In genomic region chr1:194908643-194909042, GRCh38 we compare ENCODE assay signal across 27 cellular contexts.
"Had no signal": no experiment of that assay in that cellular context is flagged by ENCODE, and none has a peak within 500 bp of the region (broad histone marks: within the 10 kb centered on the region; RNA-seq: fewer than 3 reads in every experiment).

No MANE protein-coding gene starts in this region.

- H3K9me3 Mint-ChIP-seq: activated B cell treated with CpG ODN at 0.5 μM for 24 hours; activated CD8-positive, alpha-beta T cell treated with anti-CD3 and anti-CD28 coated beads for 36 hours; endodermal cell; mesothelial cell of epicardium; stimulated activated naive B cell treated with anti-CD40 and anti-IgM and Interleukin-4, amounts not matched to agents 10 μg/mL and 1 μg/mL and 100 μg/mL, for 72 hours; T-helper 2 cell treated with Interferon-gamma antibody and Interleukin-4, amounts not matched to agents 5 μg/mL and 100 μg/mL, for 36 hours had no signal

- H3K27me3 ChIP-seq: adrenal gland, ascending aorta, esophagus squamous epithelium, gastrocnemius medialis, right atrium auricular region, tibial nerve had no signal

- H3K27ac Mint-ChIP-seq: activated B cell treated with CpG ODN at 0.5 μM for 24 hours; activated CD8-positive, alpha-beta T cell treated with anti-CD3 and anti-CD28 coated beads for 36 hours; activated naive CD8-positive, alpha-beta T cell; endodermal cell; immature natural killer cell; mesothelial cell of epicardium; naive thymus-derived CD4-positive, alpha-beta T cell; stimulated activated naive B cell treated with anti-CD40 and anti-IgM and Interleukin-4, amounts not matched to agents 10 μg/mL and 1 μg/mL and 100 μg/mL, for 72 hours; T-helper 2 cell treated with Interferon-gamma antibody and Interleukin-4, amounts not matched to agents 5 μg/mL and 100 μg/mL, for 36 hours had no signal

- H2AFZ ChIP-seq: parathyroid adenoma had no signal

- ATAC-seq: activated CD8-positive, alpha-beta T cell treated with anti-CD3 and anti-CD28 coated beads for 36 hours; gastrocnemius medialis; naive thymus-derived CD4-positive, alpha-beta T cell; stimulated activated naive B cell treated with anti-CD40 and anti-IgM and Interleukin-4, amounts not matched to agents 10 μg/mL and 1 μg/mL and 100 μg/mL, for 72 hours had no signal

- H3K27ac ChIP-seq: adrenal gland, ascending aorta, esophagus squamous epithelium, gastrocnemius medialis, parathyroid adenoma, right atrium auricular region, tibial nerve had no signal

- DNase-seq: activated B cell treated with CpG ODN at 0.5 μM for 24 hours; activated CD4-positive, alpha-beta T cell treated with anti-CD3 and anti-CD28 coated beads, Interleukin-2, amount 50 U/mL, for 1 hour; activated CD8-positive, alpha-beta T cell treated with anti-CD3 and anti-CD28 coated beads for 36 hours; activated naive CD4-positive, alpha-beta T cell; activated T-cell treated with anti-CD3 and anti-CD28 coated beads, Interleukin-2, amount 50 U/mL, for 48 hours; adrenal gland; caudate nucleus; cortex of kidney; endodermal cell; esophagus squamous epithelium; gastrocnemius medialis; glutamatergic neuron; hippocampal formation; immature natural killer cell; naive thymus-derived CD4-positive, alpha-beta T cell; nucleus accumbens; stimulated activated CD4-positive, alpha-beta T cell treated with anti-CD3 and anti-CD28 coated beads, Interleukin-15, amount 100 ng/mL, for 24 hours; stimulated activated CD4-positive, alpha-beta T cell treated with anti-CD3 and anti-CD28 coated beads, Interleukin-2, amount 100 ng/mL, for 24 hours; stimulated activated naive B cell treated with anti-CD40 and anti-IgM and Interleukin-4, amounts not matched to agents 10 μg/mL and 1 μg/mL and 100 μg/mL, for 72 hours; T-helper 1 cell had no signal

- H3K9ac ChIP-seq: parathyroid adenoma had no signal

- H3K27me3 Mint-ChIP-seq: activated B cell treated with CpG ODN at 0.5 μM for 24 hours; activated CD8-positive, alpha-beta T cell treated with anti-CD3 and anti-CD28 coated beads for 36 hours; activated naive CD8-positive, alpha-beta T cell; naive thymus-derived CD4-positive, alpha-beta T cell; stimulated activated naive B cell treated with anti-CD40 and anti-IgM and Interleukin-4, amounts not matched to agents 10 μg/mL and 1 μg/mL and 100 μg/mL, for 72 hours had no signal

- H3K79me2 ChIP-seq: parathyroid adenoma had no signal

- H3K4me1 ChIP-seq: adrenal gland, ascending aorta, esophagus squamous epithelium, gastrocnemius medialis, parathyroid adenoma, right atrium auricular region, tibial nerve had no signal

- H3K9me3 ChIP-seq: adrenal gland, ascending aorta, esophagus squamous epithelium, gastrocnemius medialis, right atrium auricular region, tibial nerve had no signal

- H3K36me3 Mint-ChIP-seq: activated naive CD8-positive, alpha-beta T cell; immature natural killer cell; mesothelial cell of epicardium; naive thymus-derived CD4-positive, alpha-beta T cell; stimulated activated naive B cell treated with anti-CD40 and anti-IgM and Interleukin-4, amounts not matched to agents 10 μg/mL and 1 μg/mL and 100 μg/mL, for 72 hours had no signal

- H3K4me1 Mint-ChIP-seq: activated B cell treated with CpG ODN at 0.5 μM for 24 hours; endodermal cell; immature natural killer cell; mesothelial cell of epicardium; naive thymus-derived CD4-positive, alpha-beta T cell; stimulated activated naive B cell treated with anti-CD40 and anti-IgM and Interleukin-4, amounts not matched to agents 10 μg/mL and 1 μg/mL and 100 μg/mL, for 72 hours had no signal

- H3K36me3 ChIP-seq: adrenal gland, ascending aorta, esophagus squamous epithelium, gastrocnemius medialis, right atrium auricular region, tibial nerve had no signal

- H3K4me3 ChIP-seq: adrenal gland, ascending aorta, esophagus squamous epithelium, gastrocnemius medialis, right atrium auricular region, tibial nerve had no signal

- H3K4me3 Mint-ChIP-seq: activated B cell treated with CpG ODN at 0.5 μM for 24 hours; activated CD8-positive, alpha-beta T cell treated with anti-CD3 and anti-CD28 coated beads for 36 hours; activated naive CD8-positive, alpha-beta T cell; endodermal cell; immature natural killer cell; mesothelial cell of epicardium; naive thymus-derived CD4-positive, alpha-beta T cell; stimulated activated naive B cell treated with anti-CD40 and anti-IgM and Interleukin-4, amounts not matched to agents 10 μg/mL and 1 μg/mL and 100 μg/mL, for 72 hours; T-helper 2 cell treated with Interferon-gamma antibody and Interleukin-4, amounts not matched to agents 5 μg/mL and 100 μg/mL, for 36 hours had no signal
